ENCODE assay signal across 9 cellular contexts in genomic region chr2:237432484-237433092, GRCh38. TPM values are rescaled to one million over a fixed set of nuclear protein-coding genes. Genes with fewer than 3 reads are reported as not detected.
DNase-seq lines count a peak whose midpoint lies in the region; ATAC-seq and TF ChIP-seq lines count a peak whose summit lies in the region.
"Had no signal": no experiment of that assay in that cellular context is flagged by ENCODE, and none has a peak within 500 bp of the region (broad histone marks: within the 10 kb centered on the region; RNA-seq: fewer than 3 reads in every experiment).

No MANE protein-coding gene starts in this region.

- CTCF ChIA-PET in activated CD4-positive, alpha-beta memory T cell treated with anti-CD3 and anti-CD28 coated beads, Interleukin-2, amount 10 ng/mL, durations not matched to agents 7 days and 5 days (lab: Charles Lee): interaction anchor here (0.9 to 3.7 kb wide), 2 partner anchors 10 to 140 kb away, joined by 4 to 36 read pairs; no protein-coding TSS in a partner anchor

- no peaks in the 10 kb centered on the region for H3K27me3 ChIP-seq in H9 (ENCODE audit: insufficient read depth, low read length)
- H3K27me3 ChIP-seq: pancreas had no signal

- H2BK120ac ChIP-seq in H9 (ENCODE audit: low read depth, low read length, poor library complexity, severe bottlenecking): no peak overlapping the region

- H3K4me1 ChIP-seq in H9 (ENCODE audit: insufficient read depth, low read length): peaks cover 4% of the 10 kb centered on the region; the same call in 1 of the 2 replicates

- H3K4me2 ChIP-seq in H9 (ENCODE audit: insufficient read depth, insufficient read length, low read length): no peak overlapping the region

- no peaks in the 10 kb centered on the region for H3K79me2 ChIP-seq in H9 (ENCODE audit: insufficient read depth, low read length)

- DNase-seq in H9: peak; percentile 56
- DNase-seq in activated CD4-positive, alpha-beta memory T cell treated with anti-CD3 and anti-CD28 coated beads, Interleukin-2, amount 10 ng/mL, durations not matched to agents 7 days and 5 days: peak; percentile 70
- DNase-seq in epithelial cell of proximal tubule (ENCODE audit: low read depth): no peak
- DNase-seq in stimulated activated CD4-positive, alpha-beta T cell treated with anti-CD3 and anti-CD28 coated beads, Interleukin-1b, Interleukin-23, amount 100 ng/mL, for 48 hours: peak; percentile 95
- DNase-seq in NCI-H774 (lab: John Stamatoyannopoulos, UW): no peak
- no peak for DNase-seq in NCI-H1694 (lab: John Stamatoyannopoulos, UW)
- no peak for DNase-seq in MV-4-11 (lab: John Stamatoyannopoulos, UW)

- no peak overlapping the region for H3K56ac ChIP-seq in H9 (ENCODE audit: insufficient read length, low read depth, low read length)

- H2AFZ ChIP-seq in H9 (ENCODE audit: low read length): no peak overlapping the region

- H3K4me1 Mint-ChIP-seq in H9: peaks cover 21% of the 10 kb centered on the region in 2 experiments
- H3K4me1 Mint-ChIP-seq in activated CD4-positive, alpha-beta memory T cell treated with anti-CD3 and anti-CD28 coated beads, Interleukin-2, amount 10 ng/mL, durations not matched to agents 7 days and 5 days: peaks cover 82% of the 10 kb centered on the region

- H2BK5ac ChIP-seq in H9 (ENCODE audit: insufficient read length, low read length): no peak overlapping the region

- H3K27ac ChIP-seq in H9 (ENCODE audit: insufficient read length, low read depth, low read length): no peak overlapping the region
- H3K27ac ChIP-seq: pancreas had no signal

- ATAC-seq in GM18873 (IDR thresholded peaks at IDR 0.05; ENCODE audit: low FRiP score, unreplicated experiment): no peak

- peak overlapping the region; percentile 17 for H3K4me3 ChIP-seq in epithelial cell of proximal tubule (ENCODE audit: low read depth, low read length)
- H3K4me3 ChIP-seq: pancreas had no signal

- H3K9me3 ChIP-seq in H9 (ENCODE audit: control insufficient read depth, low read depth, low read length): no peaks in the 10 kb centered on the region
- H3K9me3 ChIP-seq: pancreas had no signal

- H3K4me3 Mint-ChIP-seq in H9: no peak overlapping the region
- peak overlapping the region; percentile 17 for H3K4me3 Mint-ChIP-seq in activated CD4-positive, alpha-beta memory T cell treated with anti-CD3 and anti-CD28 coated beads, Interleukin-2, amount 10 ng/mL, durations not matched to agents 7 days and 5 days

- TF ChIP-seq CTCF in H9 (conservative IDR thresholded peaks at IDR 0.05): no peak; the same call in 2 of the 3 replicates
- peak; percentile 42 for TF ChIP-seq CTCF in epithelial cell of proximal tubule (conservative IDR thresholded peaks at IDR 0.05; ENCODE audit: low read depth, low read length)

- POLR2A ChIA-PET in activated CD4-positive, alpha-beta memory T cell treated with anti-CD3 and anti-CD28 coated beads, Interleukin-2, amount 10 ng/mL, durations not matched to agents 7 days and 5 days (lab: Charles Lee): interaction anchor here (1.3 kb wide), 1 partner anchor 11 kb away, joined by 3 read pairs; no protein-coding TSS in a partner anchor

- no peak overlapping the region for H3K27ac Mint-ChIP-seq in H9
- peak overlapping the region; percentile 60 for H3K27ac Mint-ChIP-seq in activated CD4-positive, alpha-beta memory T cell treated with anti-CD3 and anti-CD28 coated beads, Interleukin-2, amount 10 ng/mL, durations not matched to agents 7 days and 5 days

- no peak overlapping the region for H4K5ac ChIP-seq in H9 (ENCODE audit: insufficient read length, low read depth, low read length)

- no peak overlapping the region for H2BK15ac ChIP-seq in H9 (ENCODE audit: low read depth, low read length)

- H2BK12ac ChIP-seq in H9 (ENCODE audit: insufficient read length, low read depth, low read length): no peak overlapping the region

- no peaks in the 10 kb centered on the region for H3K23me2 ChIP-seq in H9 (ENCODE audit: insufficient read length, low read depth, low read length, poor library complexity, severe bottlenecking)

- H3K79me1 ChIP-seq in H9 (ENCODE audit: insufficient read depth, low read depth, low read length, poor library complexity, severe bottlenecking): no peaks in the 10 kb centered on the region

- H3K36me3 Mint-ChIP-seq in H9 (ENCODE audit: insufficient read depth in 1 of 3, low read depth in 3 of 3): no peaks in the 10 kb centered on the region; a peak in 1 of 7 replicates
- H3K36me3 Mint-ChIP-seq in activated CD4-positive, alpha-beta memory T cell treated with anti-CD3 and anti-CD28 coated beads, Interleukin-2, amount 10 ng/mL, durations not matched to agents 7 days and 5 days (ENCODE audit: low read depth): no peaks in the 10 kb centered on the region

- no peak overlapping the region for H3K18ac ChIP-seq in H9 (ENCODE audit: insufficient read length, low read depth, low read length)

- no peak overlapping the region for H3K9ac ChIP-seq in H9 (ENCODE audit: extremely low read depth, insufficient read length, low read length)

- H4K8ac ChIP-seq in H9 (replicated peaks; ENCODE audit: insufficient read length, low read depth, low read length): no peak overlapping the region

- peaks cover 22% of the 10 kb centered on the region for H3K27me3 Mint-ChIP-seq in H9 (ENCODE audit: low read depth)
- H3K27me3 Mint-ChIP-seq in activated CD4-positive, alpha-beta memory T cell treated with anti-CD3 and anti-CD28 coated beads, Interleukin-2, amount 10 ng/mL, durations not matched to agents 7 days and 5 days: peaks cover 13% of the 10 kb centered on the region

- no peak overlapping the region for H3K14ac ChIP-seq in H9 (ENCODE audit: insufficient read depth, low read length)

- no peak overlapping the region for H4K91ac ChIP-seq in H9 (ENCODE audit: insufficient read length, low read depth, low read length)

- H4K20me1 ChIP-seq in H9 (ENCODE audit: control insufficient read depth, insufficient read depth, insufficient read length): no peaks in the 10 kb centered on the region

- WGBS in H9 (ENCODE audit: extremely low coverage, insufficient read length, low lambda C conversion rate): no CpG with 5 or more reads among the region's 17 CpGs

- H2BK20ac ChIP-seq in H9 (ENCODE audit: low read depth, low read length, poor library complexity, severe bottlenecking): no peak overlapping the region

- H3K23ac ChIP-seq in H9 (ENCODE audit: insufficient read length, low read depth, low read length): no peak overlapping the region

- H3K9me3 Mint-ChIP-seq in H9: no peaks in the 10 kb centered on the region
- H3K9me3 Mint-ChIP-seq in activated CD4-positive, alpha-beta memory T cell treated with anti-CD3 and anti-CD28 coated beads, Interleukin-2, amount 10 ng/mL, durations not matched to agents 7 days and 5 days: no peaks in the 10 kb centered on the region

- H3T11ph ChIP-seq in H9 (ENCODE audit: low read length): no peak overlapping the region

- no peak overlapping the region for H3K4ac ChIP-seq in H9 (ENCODE audit: low read depth, low read length)

- H2AK5ac ChIP-seq in H9 (ENCODE audit: insufficient read length, low read length): no peak overlapping the region

RNA-seq across cellular contexts. Expression of gene COL6A3, which starts 18.6 kb away (rescaled TPM):
- total RNA-seq in H9 (2021): 0.66 and 0.81 TPM in 2 replicates
- total RNA-seq in activated CD4-positive, alpha-beta memory T cell treated with anti-CD3 and anti-CD28 coated beads, Interleukin-2, amount 10 ng/mL, durations not matched to agents 7 days and 5 days: 1 to 10 TPM in 1 of 2 experiments, under 1 TPM in 1; 0.90 to 1.3 TPM
- total RNA-seq in epithelial cell of proximal tubule: 1.7 and 13.0 TPM in 2 replicates

RNA-seq across cellular contexts. Expression of gene MLPH, which starts 54.5 kb away (rescaled TPM):
- total RNA-seq in H9 (2021): 3.4 TPM in 2 replicates
- total RNA-seq in activated CD4-positive, alpha-beta memory T cell treated with anti-CD3 and anti-CD28 coated beads, Interleukin-2, amount 10 ng/mL, durations not matched to agents 7 days and 5 days: not detected
- total RNA-seq in epithelial cell of proximal tubule: 35.4 and 36.0 TPM in 2 replicates

Comparison
In these comparisons a context has a peak if more than half of its experiments do, and no peak if none do; other contexts are left out.
1. DNase-seq: peak in H9 (single experiment), activated CD4-positive, alpha-beta memory T cell treated with anti-CD3 and anti-CD28 coated beads, Interleukin-2, amount 10 ng/mL, durations not matched to agents 7 days and 5 days (single experiment) and stimulated activated CD4-positive, alpha-beta T cell treated with anti-CD3 and anti-CD28 coated beads, Interleukin-1b, Interleukin-23, amount 100 ng/mL, for 48 hours (single experiment); none in epithelial cell of proximal tubule (single experiment), NCI-H774 (single experiment), NCI-H1694 (single experiment) and MV-4-11 (single experiment).